Comparison of ENCODE assay signal across 8 cellular contexts in the genomic region with DNA sequence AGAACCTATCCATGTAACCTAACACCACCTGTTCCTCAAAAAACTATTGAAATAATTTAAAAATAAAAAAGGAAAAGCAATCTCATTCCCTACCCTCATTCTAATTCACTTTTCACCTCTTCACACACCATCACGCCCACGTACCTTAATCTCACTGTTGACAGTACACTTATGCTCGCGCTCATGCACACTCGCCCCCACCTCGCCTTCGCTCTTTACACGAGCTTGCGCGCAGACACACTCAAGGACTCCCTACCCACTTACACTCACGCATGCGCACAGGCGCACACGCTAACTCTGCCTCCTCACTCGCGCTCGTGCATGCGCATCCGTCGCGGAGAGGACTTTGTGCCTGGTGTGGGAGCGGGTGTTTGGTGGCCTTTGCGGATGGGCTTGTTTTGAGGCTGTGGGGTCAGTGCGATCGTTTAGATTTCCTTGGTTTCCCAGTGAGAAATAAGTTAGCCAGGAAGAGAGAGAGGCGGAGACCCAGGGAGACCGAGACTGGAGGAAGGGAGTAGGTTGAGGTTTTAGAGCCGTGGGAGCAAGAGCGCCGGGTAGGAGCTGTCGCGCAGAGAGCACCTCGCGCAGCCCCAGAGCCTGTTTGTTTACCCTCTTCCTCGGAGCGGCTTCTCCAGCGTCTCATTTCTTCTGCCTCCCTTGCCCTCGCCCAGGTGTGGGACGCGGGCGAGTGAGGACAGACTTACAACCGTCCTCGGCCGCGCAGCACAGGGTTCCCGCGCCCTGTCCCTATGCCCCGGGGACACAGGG. TPM values are rescaled to one million over a fixed set of nuclear protein-coding genes. Genes with fewer than 3 reads are reported as not detected.
DNase-seq lines count a peak whose midpoint lies in the region; ATAC-seq and TF ChIP-seq lines count a peak whose summit lies in the region.

No MANE protein-coding gene starts in this region.

- H3K4me3 ChIP-seq in upper lobe of right lung = peak overlapping the region; percentile 49

- peaks cover 62% of the 10 kb centered on the region for H3K27me3 ChIP-seq in upper lobe of right lung

- intact Hi-C loops in left cardiac atrium (cut with DNase I) (loop anchor here in 1 of 2 donors (10.0 kb wide), 1 partner anchor 167 kb away; no protein-coding TSS in a partner anchor), posterior vena cava (cut with DNase I) (no loop called here), upper lobe of right lung (cut with DNase I) (no loop called here)

- no peaks in the 10 kb centered on the region for H3K9me3 ChIP-seq in upper lobe of right lung

- TF ChIP-seq CTCF in upper lobe of right lung (IDR thresholded peaks at IDR 0.05) = no peak

- DNase-seq in DMS114 treated with DMSO at 0.1 percent for 48 hours (lab: John Stamatoyannopoulos, UW; ENCODE audit: unreplicated experiment) = peak; percentile 32
- peak; percentile 76 for DNase-seq in LHCN-M2 (ENCODE audit: low read depth)
- DNase-seq in activated naive CD8-positive, alpha-beta T cell treated with anti-CD3 and anti-CD28 coated beads, Interleukin-2, amount 50 U/mL, for 16 hours (ENCODE audit: low read depth, low spot score) = peak; percentile 44
- DNase-seq in left cardiac atrium = peak; percentile 90
- DNase-seq in posterior vena cava (ENCODE audit: low spot score) = peak; percentile 94
- peak; percentile 91 for DNase-seq in upper lobe of right lung

- H3K27ac ChIP-seq in upper lobe of right lung = no peak overlapping the region

- no peaks in the 10 kb centered on the region for H3K36me3 ChIP-seq in upper lobe of right lung

- ATAC-seq in GM21526 (IDR thresholded peaks at IDR 0.05; ENCODE audit: low FRiP score, unreplicated experiment) = peak; percentile 73
- peak; percentile 94 for ATAC-seq in SK-N-SH treated with all-trans-retinoic acid at 6 μM for 48 hours
- peak; percentile 94 to 96 for ATAC-seq in left cardiac atrium
- peak; percentile 89 for ATAC-seq in upper lobe of right lung

- H3K4me1 ChIP-seq in upper lobe of right lung = peaks cover 15% of the 10 kb centered on the region

TF ChIP-seq in SK-N-SH treated with all-trans-retinoic acid at 6 μM for 48 hours, 23 proteins besides CTCF, POLR2A, EP300 and RAD21:
- TF ChIP-seq ZFP3 (CRISPR knock-in tag; IDR thresholded peaks at IDR 0.05) (no peak), ZNF565 (CRISPR knock-in tag; conservative IDR thresholded peaks at IDR 0.05; ENCODE audit: low read depth) (no peak), ZNF8 (CRISPR knock-in tag; IDR thresholded peaks at IDR 0.05) (no peak), RARB (CRISPR knock-in tag; IDR thresholded peaks at IDR 0.05) (no peak), POU6F1 (CRISPR knock-in tag; IDR thresholded peaks at IDR 0.05; ENCODE audit: borderline replicate concordance, low read depth) (no peak), TOX (CRISPR knock-in tag; IDR thresholded peaks at IDR 0.05; ENCODE audit: borderline replicate concordance) (no peak), ISL1 (CRISPR knock-in tag; IDR thresholded peaks at IDR 0.05) (no peak), GLIS3 (CRISPR knock-in tag; IDR thresholded peaks at IDR 0.05) (no peak), ESRRG (CRISPR knock-in tag; IDR thresholded peaks at IDR 0.05) (no peak), BACH2 (CRISPR knock-in tag; IDR thresholded peaks at IDR 0.05; ENCODE audit: borderline replicate concordance) (no peak), CREB5 (CRISPR knock-in tag; IDR thresholded peaks at IDR 0.05; ENCODE audit: low read depth) (no peak)
- TF ChIP-seq, protein P1, sequence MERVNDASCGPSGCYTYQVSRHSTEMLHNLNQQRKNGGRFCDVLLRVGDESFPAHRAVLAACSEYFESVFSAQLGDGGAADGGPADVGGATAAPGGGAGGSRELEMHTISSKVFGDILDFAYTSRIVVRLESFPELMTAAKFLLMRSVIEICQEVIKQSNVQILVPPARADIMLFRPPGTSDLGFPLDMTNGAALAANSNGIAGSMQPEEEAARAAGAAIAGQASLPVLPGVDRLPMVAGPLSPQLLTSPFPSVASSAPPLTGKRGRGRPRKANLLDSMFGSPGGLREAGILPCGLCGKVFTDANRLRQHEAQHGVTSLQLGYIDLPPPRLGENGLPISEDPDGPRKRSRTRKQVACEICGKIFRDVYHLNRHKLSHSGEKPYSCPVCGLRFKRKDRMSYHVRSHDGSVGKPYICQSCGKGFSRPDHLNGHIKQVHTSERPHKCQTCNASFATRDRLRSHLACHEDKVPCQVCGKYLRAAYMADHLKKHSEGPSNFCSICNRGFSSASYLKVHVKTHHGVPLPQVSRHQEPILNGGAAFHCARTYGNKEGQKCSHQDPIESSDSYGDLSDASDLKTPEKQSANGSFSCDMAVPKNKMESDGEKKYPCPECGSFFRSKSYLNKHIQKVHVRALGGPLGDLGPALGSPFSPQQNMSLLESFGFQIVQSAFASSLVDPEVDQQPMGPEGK (CRISPR knock-in tag; IDR thresholded peaks at IDR 0.05; ENCODE audit: borderline replicate concordance) = no peak

RNA-seq across cellular contexts. Expression of gene GSX2, which starts 8.1 kb away (rescaled TPM):
- total RNA-seq in LHCN-M2 (2014; rRNA removed) (not detected in 2 replicates), left cardiac atrium (not detected), posterior vena cava (not detected), upper lobe of right lung (not detected)
- polyA plus RNA-seq in LHCN-M2 (2012) = 0.33 TPM

RNA-seq across cellular contexts. Expression of gene CHIC2, which starts 27.4 kb away (rescaled TPM):
- total RNA-seq in LHCN-M2 (2014; rRNA removed) (29.6 and 37.2 TPM in 2 replicates), left cardiac atrium (10 to 100 TPM; 11.0 to 16.9 TPM), posterior vena cava (10 to 100 TPM; 21.9 to 26.8 TPM), upper lobe of right lung (28.7 TPM)
- 38.7 TPM for polyA plus RNA-seq in LHCN-M2 (2012)

Comparison
In these comparisons a context has a peak if more than half of its experiments do, and no peak if none do; other contexts are left out.
1. DNase-seq: peak in every context shown above with its lines; median percentile 94 in posterior vena cava; 91 in upper lobe of right lung; 90 in left cardiac atrium; 76 in LHCN-M2; 44 in activated naive CD8-positive, alpha-beta T cell treated with anti-CD3 and anti-CD28 coated beads, Interleukin-2, amount 50 U/mL, for 16 hours; 32 in DMS114 treated with DMSO at 0.1 percent for 48 hours.